Comparison of ENCODE assay signal across 18 cellular contexts in genomic region chr7:77800730-77801129, GRCh38. TPM values are rescaled to one million over a fixed set of nuclear protein-coding genes. Genes with fewer than 3 reads are reported as not detected.
DNase-seq lines count a peak whose midpoint lies in the region; ATAC-seq and TF ChIP-seq lines count a peak whose summit lies in the region.
"Had no signal": no experiment of that assay in that cellular context is flagged by ENCODE, and none has a peak within 500 bp of the region (broad histone marks: within the 10 kb centered on the region; RNA-seq: fewer than 3 reads in every experiment).

No MANE protein-coding gene starts in this region.

- H3K27ac Mint-ChIP-seq in activated B cell treated with CpG ODN at 0.5 μM for 24 hours (peak overlapping the region; percentile 91), memory B cell (peak overlapping the region; percentile 77)

- H3K4me3 Mint-ChIP-seq in activated B cell treated with CpG ODN at 0.5 μM for 24 hours, result peak overlapping the region; percentile 98
- H3K4me3 Mint-ChIP-seq in memory B cell, result peak overlapping the region; percentile 89

- H3K27me3 Mint-ChIP-seq in activated B cell treated with CpG ODN at 0.5 μM for 24 hours (no peaks in the 10 kb centered on the region), memory B cell (no peaks in the 10 kb centered on the region)

- H3K9me3 Mint-ChIP-seq in activated B cell treated with CpG ODN at 0.5 μM for 24 hours (no peaks in the 10 kb centered on the region), memory B cell (peaks cover 2% of the 10 kb centered on the region)

- intact Hi-C loops in Right ventricle myocardium superior (cut with DNase I) (no loop called here), activated B cell treated with CpG ODN at 0.5 μM for 24 hours (cut with micrococcal nuclease) (no loop called here)

- no peaks in the 10 kb centered on the region for H3K9me3 ChIP-seq in cardiac muscle cell (ENCODE audit: low read depth)
- H3K9me3 ChIP-seq: sigmoid colon had no signal

- H3K36me3 Mint-ChIP-seq in activated B cell treated with CpG ODN at 0.5 μM for 24 hours (ENCODE audit: low read depth) (peaks cover 21% of the 10 kb centered on the region), memory B cell (peaks cover 7% of the 10 kb centered on the region)

- POLR2A ChIA-PET in activated B cell treated with CpG ODN at 0.5 μM for 24 hours (lab: Charles Lee) (interaction anchor here (0.7 to 1.2 kb wide), 2 partner anchors 23 to 106 kb away, joined by 4 to 5 read pairs; no protein-coding TSS in a partner anchor), RWPE1 (lab: Yijun Ruan, JAX; ENCODE audit: low non-redundant PET) (no interaction called here)

- H3K4me1 Mint-ChIP-seq in activated B cell treated with CpG ODN at 0.5 μM for 24 hours, result peaks cover 87% of the 10 kb centered on the region
- peaks cover 50% of the 10 kb centered on the region for H3K4me1 Mint-ChIP-seq in memory B cell

- TF ChIP-seq CTCF in cardiac muscle cell (IDR thresholded peaks at IDR 0.05; ENCODE audit: low read depth, low read length), result no peak
- no peak for TF ChIP-seq CTCF in activated B cell treated with CpG ODN at 0.5 μM for 24 hours (IDR thresholded peaks at IDR 0.05)
- no peak for TF ChIP-seq CTCF in RWPE1 (conservative IDR thresholded peaks at IDR 0.05; ENCODE audit: low read depth)

- no peaks in the 10 kb centered on the region for H3K36me3 ChIP-seq in cardiac muscle cell
- H3K36me3 ChIP-seq: sigmoid colon had no signal

- CTCF ChIA-PET in activated B cell treated with CpG ODN at 0.5 μM for 24 hours (lab: Charles Lee), result no interaction called here
- CTCF ChIA-PET in RWPE1 (lab: Yijun Ruan, JAX), result no interaction called here

- no peaks in the 10 kb centered on the region for H3K27me3 ChIP-seq in cardiac muscle cell
- H3K27me3 ChIP-seq: sigmoid colon had no signal

- ATAC-seq in Right ventricle myocardium superior (ENCODE audit: poor library complexity) (no peak), activated B cell treated with CpG ODN at 0.5 μM for 24 hours (ENCODE audit: low read depth) (no peak), memory B cell (ENCODE audit: low read depth) (no peak), GM19023 (IDR thresholded peaks at IDR 0.05; ENCODE audit: unreplicated experiment) (no peak), GM18868 (IDR thresholded peaks at IDR 0.05; ENCODE audit: unreplicated experiment) (no peak), HG03280 (IDR thresholded peaks at IDR 0.05; ENCODE audit: unreplicated experiment) (no peak)
- ATAC-seq: left ventricle myocardium superior had no signal

- H3K4me1 ChIP-seq in cardiac muscle cell (ENCODE audit: low read depth), result peaks cover 22% of the 10 kb centered on the region

- H3K4me3 ChIP-seq in cardiac muscle cell, result no peak overlapping the region

- DNase-seq in cardiac muscle cell (ENCODE audit: low read depth in 1 of 2, low spot score in 1 of 2) (no peak), Right ventricle myocardium superior (no peak), activated B cell treated with CpG ODN at 0.5 μM for 24 hours (no peak), memory B cell (ENCODE audit: low spot score in 2 of 2) (no peak), RWPE1 (ENCODE audit: low spot score) (no peak)
- DNase-seq: activated CD4-positive, alpha-beta T cell treated with anti-CD3 and anti-CD28 coated beads for 1 hour; activated gamma-delta T cell treated with Interleukin-2 at 50 U/mL for 16 hours; effector CD8-positive, alpha-beta T cell; HCEC 1CT; left ventricle myocardium superior; NCI-H1417 treated with DMSO at 0.1 percent for 48 hours; NCI-H345; sigmoid colon; stimulated activated CD4-positive, alpha-beta T cell treated with anti-CD3 and anti-CD28 coated beads, Interleukin-4, amount 100 ng/mL, for 4 hours had no signal

- H3K27ac ChIP-seq in cardiac muscle cell, result peak overlapping the region; percentile 85
- no peak overlapping the region for H3K27ac ChIP-seq in RWPE1
- H3K27ac ChIP-seq: KMS-11 had no signal

RNA-seq across cellular contexts. Expression of gene PHTF2, which starts 2.2 kb away (rescaled TPM):
- total RNA-seq in cardiac muscle cell, result 27.7 and 36.6 TPM in 2 replicates
- 28.4 and 49.9 TPM in 2 replicates for polyA plus RNA-seq in cardiac muscle cell
- total RNA-seq in Right ventricle myocardium superior, result 17.6 TPM
- 31.4 and 38.9 TPM in 2 replicates for total RNA-seq in activated B cell treated with CpG ODN at 0.5 μM for 24 hours

RNA-seq across cellular contexts. Expression of gene TMEM60, which starts 2.5 kb away (rescaled TPM):
- total RNA-seq in cardiac muscle cell, result 10.6 and 12.6 TPM in 2 replicates
- 42.6 and 44.4 TPM in 2 replicates for polyA plus RNA-seq in cardiac muscle cell
- total RNA-seq in Right ventricle myocardium superior, result 6.6 TPM
- total RNA-seq in activated B cell treated with CpG ODN at 0.5 μM for 24 hours, result 15.3 and 16.3 TPM in 2 replicates
